8 cellular contexts compared by ENCODE assay signal in the genomic region with DNA sequence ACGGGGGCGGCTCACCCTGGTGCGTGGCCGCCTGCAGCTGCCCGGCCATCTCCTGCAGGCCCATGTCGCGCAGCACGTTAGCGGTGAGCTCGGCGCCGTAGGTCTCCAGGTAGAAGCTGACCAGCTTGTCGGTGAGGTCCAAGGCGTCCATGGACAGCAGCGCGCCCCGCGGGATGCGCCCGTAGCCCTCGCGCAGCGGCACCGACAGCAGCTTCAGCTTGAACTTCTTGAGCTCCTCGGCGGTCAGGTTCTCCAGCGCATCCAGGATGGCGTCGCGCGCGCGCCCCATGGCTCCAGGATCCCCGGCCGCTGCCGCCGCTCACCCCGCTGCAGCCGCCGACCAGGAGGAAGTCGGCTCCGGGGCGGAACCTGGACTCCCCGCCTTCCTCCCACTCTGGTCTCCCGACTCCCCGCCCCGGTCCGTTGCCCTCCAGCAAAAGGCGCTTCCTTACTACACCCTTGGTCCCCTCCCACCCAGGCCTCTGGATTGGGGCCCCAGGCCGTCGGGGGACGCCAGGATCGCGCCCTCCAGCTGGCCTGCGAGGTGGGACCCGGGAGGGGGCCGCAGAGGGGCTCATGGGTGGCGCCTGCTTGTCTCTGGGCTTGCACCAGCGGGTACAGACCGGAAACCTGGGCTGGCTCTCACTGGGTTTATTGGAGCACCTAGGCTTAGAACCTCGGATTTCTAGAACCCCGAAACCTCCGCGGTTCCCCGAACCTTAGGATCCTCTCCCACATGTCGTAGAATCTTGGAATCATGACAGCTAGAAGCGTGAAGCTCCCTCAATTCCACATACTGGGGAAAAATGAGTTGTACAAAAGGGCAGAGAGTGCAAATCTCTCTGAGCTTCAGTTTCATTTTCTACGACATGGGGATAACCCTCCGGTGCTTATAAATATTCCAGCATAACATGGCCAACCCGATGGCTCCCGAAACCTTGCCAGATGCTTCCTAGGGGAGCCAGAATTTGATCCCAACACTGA. TPM values are rescaled to one million over a fixed set of nuclear protein-coding genes. Genes with fewer than 3 reads are reported as not detected.
DNase-seq lines count a peak whose midpoint lies in the region; ATAC-seq and TF ChIP-seq lines count a peak whose summit lies in the region.

A gene (minus strand): TSS at position 359 of the 984 bp plus-strand sequence. CDS start 70 bp downstream, at position 289.

- peak; percentile 79 for DNase-seq in GM13976 (ENCODE audit: low spot score)
- DNase-seq in Panc1 (ENCODE audit: low read depth, low spot score) = no peak
- peak; percentile 85 for DNase-seq in chondrocyte (ENCODE audit: low spot score)
- DNase-seq in left lobe of liver (ENCODE audit: low spot score) = peak; percentile 67
- DNase-seq in stomach = peak; percentile 45
- DNase-seq in NCI-H2107 treated with DMSO at 0.1 percent for 48 hours (lab: John Stamatoyannopoulos, UW; ENCODE audit: unreplicated experiment) = no peak
- no peak for DNase-seq in kidney glomerular epithelial cell (lab: John Stamatoyannopoulos, UW)

- H3K27ac ChIP-seq in Panc1 (ENCODE audit: low read length) = peak within 1 kb of the TSS; percentile 71
- peak within 1 kb of the TSS; percentile 47 to 83 (median 73) for H3K27ac ChIP-seq in stomach

- H3K27me3 ChIP-seq in Panc1 (ENCODE audit: control insufficient read depth, insufficient read depth, low read length) (no peaks in the 10 kb centered on the region), stomach (peaks cover 0 to 12% (median 0%) of the 10 kb centered on the region in 3 donors)

- peaks cover 29% of the 10 kb centered on the region for H3K4me1 Mint-ChIP-seq in chondrocyte (ENCODE audit: low read depth)

- H3K4me3 ChIP-seq in Panc1 (ENCODE audit: low read depth in 2 of 2, low read length in 2 of 2) = peak within 1 kb of the TSS; percentile 51 to 69
- peak within 1 kb of the TSS; percentile 69 to 83 (median 78) for H3K4me3 ChIP-seq in stomach

- no peaks in the 10 kb centered on the region for H3K36me3 ChIP-seq in Panc1 (ENCODE audit: control insufficient read depth, insufficient read depth, low read length)
- H3K36me3 ChIP-seq in stomach = peaks cover 2 to 20% (median 12%) of the 10 kb centered on the region in 4 donors

- H3K4me1 ChIP-seq in Panc1 (ENCODE audit: control insufficient read depth, insufficient read depth, low read length) = peaks cover 22% of the 10 kb centered on the region
- peaks cover 16 to 41% (median 28%) of the 10 kb centered on the region in 4 donors for H3K4me1 ChIP-seq in stomach

- TF ChIP-seq CTCF in GM13976 (IDR thresholded peaks at IDR 0.05; ENCODE audit: borderline replicate concordance, control extremely low read depth, extremely low read depth, insufficient read depth, missing control alignments) = no peak
- no peak for TF ChIP-seq CTCF in Panc1 (IDR thresholded peaks at IDR 0.05)
- TF ChIP-seq CTCF in chondrocyte (IDR thresholded peaks at IDR 0.05) = no peak
- TF ChIP-seq CTCF in stomach (IDR thresholded peaks at IDR 0.05) = no peak

- TF ChIP-seq POLR2A in stomach (IDR thresholded peaks at IDR 0.05) = no peak

- peaks cover 7% of the 10 kb centered on the region for H3K36me3 Mint-ChIP-seq in chondrocyte (ENCODE audit: low read depth)

- H3K9me3 ChIP-seq in Panc1 (ENCODE audit: control insufficient read depth, insufficient read depth, low read depth, low read length) (no peaks in the 10 kb centered on the region), stomach (no peaks in the 10 kb centered on the region)

- peak within 1 kb of the TSS; percentile 27 for H3K27ac Mint-ChIP-seq in chondrocyte (ENCODE audit: unreplicated experiment)

- BruUV-seq in Panc1 (replicated peaks; lab: Mats Ljungman, UMichigan) = no TSS peak

- H3K27me3 Mint-ChIP-seq in chondrocyte (ENCODE audit: low read depth) = peaks cover 20% of the 10 kb centered on the region

- in situ Hi-C loops in GM13976 (cut with MboI; ENCODE audit: low sequenced_read_pairs, unreplicated experiment) (no loop called here), Panc1 (cut with HindIII; ENCODE audit: low pct_unique_long_range_greater_than_20kb, low sequenced_read_pairs) (no loop called here)

- CTCF ChIA-PET in Panc1 (lab: Charles Lee) = interaction anchor here (0.6 to 1.1 kb wide), 3 partner anchors 46 to 241 kb away, joined by 3 read pairs; no protein-coding TSS in a partner anchor

- TF ChIP-seq EP300 in stomach (IDR thresholded peaks at IDR 0.05) = no peak

- POLR2A ChIA-PET in Panc1 (lab: Charles Lee) = interaction anchor here (0.6 kb wide), 2 partner anchors 170 to 254 kb away, joined by 9 to 17 read pairs; no protein-coding TSS in a partner anchor

- H3K4me3 Mint-ChIP-seq in chondrocyte (ENCODE audit: unreplicated experiment) = peak within 1 kb of the TSS; percentile 73

- H3K9me3 Mint-ChIP-seq in chondrocyte (ENCODE audit: low read depth) = no peaks in the 10 kb centered on the region

- ATAC-seq in HG02610 (IDR thresholded peaks at IDR 0.05; ENCODE audit: unreplicated experiment) = peak; percentile 33
- ATAC-seq in Panc1 = peak; percentile 64
- peak; percentile 79 for ATAC-seq in left lobe of liver

- intact Hi-C loops in Panc1 (cut with micrococcal nuclease; ENCODE audit: unreplicated experiment) = loop anchor here (5.0 to 10.0 kb wide), 2 partner anchors 62 to 130 kb away; no protein-coding TSS in a partner anchor
- intact Hi-C loops in stomach (cut with DNase I; ENCODE audit: low total_unique reads) = no loop called here

- 8 to 14% (median 9%) methylated on average over 31 to 71 of the region's 71 CpGs for WGBS in stomach, 5 donors

RNA-seq across cellular contexts. Expression of the gene that starts here (rescaled TPM):
- total RNA-seq in Panc1 (2021; ENCODE audit: unreplicated experiment) = 99.4 TPM
- polyA plus RNA-seq in Panc1 (2012; ENCODE audit: insufficient read length) = 229 TPM
- total RNA-seq in chondrocyte = 2.7 to 2.9 TPM (median 2.8 TPM) in 3 replicates
- total RNA-seq in left lobe of liver = 5.9 TPM
- total RNA-seq in stomach = 100 to 1,000 TPM in 1 of 5 donors, 10 to 100 TPM in 4; 10.5 to 484 (median 29.8) TPM
- polyA plus RNA-seq in stomach = 10 to 100 TPM; 35.7 to 64.9 (median 49.9) TPM

Comparison
In these comparisons a context has a peak if more than half of its experiments do, and no peak if none do; other contexts are left out.
1. DNase-seq: peak in GM13976 (single experiment), chondrocyte (single experiment), left lobe of liver (single experiment) and stomach (single experiment); none in Panc1 (single experiment), NCI-H2107 treated with DMSO at 0.1 percent for 48 hours (single experiment) and kidney glomerular epithelial cell (single experiment).
2. Peak in every context shown above with its lines, with median percentiles within 50 percentile points of each other: ATAC-seq.